Comparison of ENCODE assay signal across 12 cellular contexts in the genomic region with DNA sequence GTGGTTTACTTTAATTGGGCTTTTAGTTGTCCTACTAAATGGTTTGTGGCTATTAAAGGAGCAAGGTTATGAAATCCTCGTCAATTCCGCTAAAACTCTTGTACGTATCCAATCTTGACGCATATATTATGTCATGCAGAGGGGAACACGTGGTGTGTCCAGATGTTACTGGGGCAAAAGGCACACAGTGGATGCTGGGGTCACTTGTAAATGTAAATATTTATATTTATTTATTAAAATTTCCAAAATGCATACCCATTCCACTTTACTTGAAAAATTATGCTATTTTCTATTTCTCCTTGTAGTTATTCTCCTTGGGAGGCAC. TPM values are rescaled to one million over a fixed set of nuclear protein-coding genes. Genes with fewer than 3 reads are reported as not detected.
DNase-seq lines count a peak whose midpoint lies in the region; ATAC-seq and TF ChIP-seq lines count a peak whose summit lies in the region.
"Had no signal": no experiment of that assay in that cellular context is flagged by ENCODE, and none has a peak within 500 bp of the region (broad histone marks: within the 10 kb centered on the region; RNA-seq: fewer than 3 reads in every experiment).

No MANE protein-coding gene starts in this region.

- peaks cover 5% of the 10 kb centered on the region for H3K27me3 Mint-ChIP-seq in activated CD4-positive, alpha-beta T cell treated with anti-CD3 and anti-CD28 coated beads, Interleukin-2, amount 10 ng/mL, durations not matched to agents 24 days and 14 days
- H3K27me3 Mint-ChIP-seq in immature natural killer cell (ENCODE audit: low read depth in 3 of 3): peaks cover 5 to 12% (median 7%) of the 10 kb centered on the region in 3 donors

- H3K4me1 ChIP-seq in SJSA1 (replicated peaks) (peaks cover 42% of the 10 kb centered on the region), smooth muscle cell (ENCODE audit: low read depth) (peaks cover 4% of the 10 kb centered on the region), SJCRH30 (peaks cover 14% of the 10 kb centered on the region)

- H3K4me2 ChIP-seq in smooth muscle cell: peak overlapping the region; percentile 81
- H3K4me2 ChIP-seq: A549 had no signal

- peak overlapping the region; percentile 96 for H3K27ac ChIP-seq in SJSA1
- peak overlapping the region; percentile 95 for H3K27ac ChIP-seq in smooth muscle cell (ENCODE audit: low read depth)
- no peak overlapping the region for H3K27ac ChIP-seq in SJCRH30

- peak overlapping the region; percentile 79 for H3K9ac ChIP-seq in smooth muscle cell (ENCODE audit: low read depth)

- H3K4me3 Mint-ChIP-seq in activated CD4-positive, alpha-beta T cell treated with anti-CD3 and anti-CD28 coated beads, Interleukin-2, amount 10 ng/mL, durations not matched to agents 24 days and 14 days: peak overlapping the region; percentile 80
- peak overlapping the region; percentile 64 to 82 (median 81) for H3K4me3 Mint-ChIP-seq in immature natural killer cell
- H3K4me3 Mint-ChIP-seq: neural crest cell had no signal

- H3K36me3 Mint-ChIP-seq in activated CD4-positive, alpha-beta T cell treated with anti-CD3 and anti-CD28 coated beads, Interleukin-2, amount 10 ng/mL, durations not matched to agents 24 days and 14 days (ENCODE audit: low read depth): peaks cover 3% of the 10 kb centered on the region
- peaks cover 0 to 5% (median 0%) of the 10 kb centered on the region in 3 donors for H3K36me3 Mint-ChIP-seq in immature natural killer cell

- peaks cover 22% of the 10 kb centered on the region for H3F3A ChIP-seq in smooth muscle cell (ENCODE audit: low read depth)

- peaks cover 23% of the 10 kb centered on the region for H3K4me1 Mint-ChIP-seq in activated CD4-positive, alpha-beta T cell treated with anti-CD3 and anti-CD28 coated beads, Interleukin-2, amount 10 ng/mL, durations not matched to agents 24 days and 14 days
- peaks cover 10 to 15% of the 10 kb centered on the region in 2 donors for H3K4me1 Mint-ChIP-seq in immature natural killer cell

- H4K20me1 ChIP-seq in smooth muscle cell (ENCODE audit: low read depth): no peaks in the 10 kb centered on the region

- H3K9me3 ChIP-seq in SJSA1 (replicated peaks) (0 out of 2 replicates have a peak, but pooled peaks cover 2% of the 10 kb centered on the region), smooth muscle cell (replicated peaks; ENCODE audit: low read depth) (peaks cover 10% of the 10 kb centered on the region), SJCRH30 (replicated peaks) (peaks cover 15% of the 10 kb centered on the region)

- no peaks in the 10 kb centered on the region for H3K79me2 ChIP-seq in smooth muscle cell (ENCODE audit: low read depth)

- peaks cover 4% of the 10 kb centered on the region for H3K9me3 Mint-ChIP-seq in activated CD4-positive, alpha-beta T cell treated with anti-CD3 and anti-CD28 coated beads, Interleukin-2, amount 10 ng/mL, durations not matched to agents 24 days and 14 days
- H3K9me3 Mint-ChIP-seq in immature natural killer cell: peaks cover 10 to 21% (median 16%) of the 10 kb centered on the region in 6 donors

- H3K27ac Mint-ChIP-seq in activated CD4-positive, alpha-beta T cell treated with anti-CD3 and anti-CD28 coated beads, Interleukin-2, amount 10 ng/mL, durations not matched to agents 24 days and 14 days: peak overlapping the region; percentile 84
- H3K27ac Mint-ChIP-seq in immature natural killer cell: peak overlapping the region in 3 of 6 donors; percentile 71 to 94 (median 85)

- WGBS in smooth muscle cell (ENCODE audit: low lambda C conversion rate): 10% methylated on average over 5 of the region's 5 CpGs

- H3K27me3 ChIP-seq in SJSA1 (replicated peaks) (no peaks in the 10 kb centered on the region), smooth muscle cell (ENCODE audit: low read depth) (no peaks in the 10 kb centered on the region), SJCRH30 (no peaks in the 10 kb centered on the region)

- H3K36me3 ChIP-seq in SJSA1 (no peaks in the 10 kb centered on the region), smooth muscle cell (ENCODE audit: low read depth) (peaks cover 7% of the 10 kb centered on the region), SJCRH30 (no peaks in the 10 kb centered on the region)

- no peak for DNase-seq in activated CD4-positive, alpha-beta T cell treated with anti-CD3 and anti-CD28 coated beads, Interleukin-2, amount 10 ng/mL, durations not matched to agents 24 days and 14 days
- DNase-seq in activated CD4-positive, alpha-beta T cell treated with anti-CD3 and anti-CD28 coated beads, Interleukin-2, amount 50 U/mL, for 48 hours: no peak
- DNase-seq in SJSA1 (ENCODE audit: low read depth in 1 of 2, low spot score in 2 of 2) (no peak), immature natural killer cell (no peak), smooth muscle cell (lab: John Stamatoyannopoulos, UW; ENCODE audit: unreplicated experiment) (no peak), SJCRH30 (no peak), NCI-H345 (lab: John Stamatoyannopoulos, UW) (no peak)
- DNase-seq: NCI-H1417, NCI-H748 treated with DMSO at 0.1 percent for 48 hours had no signal

- H3K4me3 ChIP-seq in SJSA1 (no peak overlapping the region), smooth muscle cell (peak overlapping the region; percentile 36), SJCRH30 (no peak overlapping the region)
- H3K4me3 ChIP-seq: A549 had no signal

- peak overlapping the region; percentile 96 for H2AFZ ChIP-seq in smooth muscle cell (ENCODE audit: low read depth)

- TF ChIP-seq CTCF in smooth muscle cell (IDR thresholded peaks at IDR 0.05; ENCODE audit: borderline replicate concordance, insufficient read depth, poor library complexity, severe bottlenecking): no peak

- no peak for ATAC-seq in GM21447 (IDR thresholded peaks at IDR 0.05; ENCODE audit: unreplicated experiment)
- ATAC-seq: A549 had no signal

- intact Hi-C loops in activated CD4-positive, alpha-beta T cell treated with anti-CD3 and anti-CD28 coated beads, Interleukin-2, amount 10 ng/mL, durations not matched to agents 24 days and 14 days (cut with micrococcal nuclease): no loop called here

RNA-seq across cellular contexts. Expression of a gene that starts 36.7 kb away (rescaled TPM):
- 3.1 and 3.3 TPM in 2 replicates for total RNA-seq in activated CD4-positive, alpha-beta T cell treated with anti-CD3 and anti-CD28 coated beads, Interleukin-2, amount 10 ng/mL, durations not matched to agents 24 days and 14 days
- total RNA-seq in SJSA1 (2014; rRNA removed; shearing (Covaris generic)): 17.1 and 22.4 TPM in 2 replicates
- polyA plus RNA-seq in immature natural killer cell (10 to 100 TPM; 15.7 to 28.8 (median 26.7) TPM), smooth muscle cell (8.8 and 11.2 TPM in 2 replicates)
- total RNA-seq in smooth muscle cell: 19.1 and 20.2 TPM in 2 replicates
- total RNA-seq in SJCRH30 (2014; rRNA removed; shearing (Covaris generic)): 11.7 and 15.4 TPM in 2 replicates
